Comparison of ENCODE assay signal across 10 cellular contexts in the genomic region with DNA sequence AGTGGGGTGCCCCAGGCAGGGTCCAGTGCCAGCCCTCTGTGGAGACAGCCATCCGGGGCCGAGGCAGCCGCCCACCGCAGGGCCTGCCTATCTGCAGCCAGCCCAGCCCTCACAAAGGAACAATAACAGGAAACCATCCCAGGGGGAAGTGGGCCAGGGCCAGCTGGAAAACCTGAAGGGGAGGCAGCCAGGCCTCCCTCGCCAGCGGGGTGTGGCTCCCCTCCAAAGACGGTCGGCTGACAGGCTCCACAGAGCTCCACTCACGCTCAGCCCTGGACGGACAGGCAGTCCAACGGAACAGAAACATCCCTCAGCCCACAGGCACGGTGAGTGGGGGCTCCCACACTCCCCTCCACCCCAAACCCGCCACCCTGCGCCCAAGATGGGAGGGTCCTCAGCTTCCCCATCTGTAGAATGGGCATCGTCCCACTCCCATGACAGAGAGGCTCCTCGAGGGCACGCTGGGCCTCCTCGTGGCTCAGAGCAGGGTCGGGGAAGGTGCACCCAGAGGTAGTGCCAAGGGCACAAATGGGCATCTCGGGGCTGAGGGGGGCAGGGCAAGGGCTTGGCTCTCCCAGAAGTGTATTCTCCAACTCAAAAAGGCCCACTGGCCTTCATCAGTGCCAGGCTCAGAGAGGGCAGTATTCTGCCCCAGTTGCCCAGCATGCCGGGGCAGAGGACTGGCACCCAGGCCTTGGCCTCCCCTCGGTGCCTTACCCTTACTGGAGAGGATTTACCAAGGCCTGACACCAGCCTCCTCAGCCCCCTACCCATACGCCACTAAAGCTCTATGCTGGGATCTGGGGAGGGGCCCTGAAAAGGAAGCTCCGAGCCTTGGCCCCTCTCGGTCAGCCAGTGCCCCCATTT. TPM values are rescaled to one million over a fixed set of nuclear protein-coding genes. Genes with fewer than 3 reads are reported as not detected.
DNase-seq lines count a peak whose midpoint lies in the region; ATAC-seq, FAIRE-seq and TF ChIP-seq lines count a peak whose summit lies in the region.
"Had no signal": no experiment of that assay in that cellular context is flagged by ENCODE, and none has a peak within 500 bp of the region (broad histone marks: within the 10 kb centered on the region; RNA-seq: fewer than 3 reads in every experiment).

Gene CDH5, plus strand, starts transcription at position 259 of the 867 bp plus-strand sequence. CDS start 12,647 bp downstream, outside the sequence.

- H4K5ac ChIP-seq in H1 (ENCODE audit: insufficient read length, low read depth, low read length) = no peak within 1 kb of the TSS

- peak within 1 kb of the TSS; percentile 36 for H4K8ac ChIP-seq in H1 (ENCODE audit: extremely low read depth, insufficient read depth, low read length)

- no peak within 1 kb of the TSS for H3K56ac ChIP-seq in H1 (replicated peaks; ENCODE audit: insufficient read length, low read depth, low read length)

- no peak for TF ChIP-seq RAD21 in H1 (IDR thresholded peaks at IDR 0.05 in 1 of 2, conservative IDR thresholded peaks at IDR 0.05 in 1 of 2; ENCODE audit: low read depth in 2 of 2, low read length in 2 of 2)

- H2BK5ac ChIP-seq in H1 (ENCODE audit: low read depth, low read length) = peak within 1 kb of the TSS; percentile 52; the same call in 1 of the 2 replicates

- H2BK20ac ChIP-seq in H1 (ENCODE audit: low read length) = no peak within 1 kb of the TSS

- POLR2A ChIA-PET in PC-9 (lab: Charles Lee; ENCODE audit: unreplicated experiment) = no interaction called here
- POLR2A ChIA-PET in H1 (lab: Charles Lee; ENCODE audit: partially characterized antibody) = no interaction called here

- no peaks in the 10 kb centered on the region for H3K79me1 ChIP-seq in H1 (ENCODE audit: low read depth, low read length)

- no peak within 1 kb of the TSS for H3K23ac ChIP-seq in H1 (ENCODE audit: insufficient read length)

- DNase-seq in PC-9 (no peak), H1 (ENCODE audit: low read depth in 1 of 2, low spot score in 2 of 2) (no peak), lower lobe of right lung (peak; percentile 69), CD14-positive monocyte (ENCODE audit: low spot score) (no peak), mesothelial cell of epicardium (ENCODE audit: low spot score in 2 of 2, unreplicated experiment in 2 of 2) (no peak), GF-D8 (lab: John Stamatoyannopoulos, UW) (no peak)
- DNase-seq: activated gamma-delta T cell treated with Interleukin-2 at 50 U/mL for 16 hours, H9 had no signal

- CTCF ChIA-PET in PC-9 (lab: Charles Lee) (interaction anchor here (1.3 kb wide), 1 partner anchor 9 kb away, joined by 6 read pairs; no protein-coding TSS in a partner anchor), H1 (lab: Charles Lee; ENCODE audit: partially characterized antibody) (interaction anchor here (0.6 to 8.6 kb wide), 10 partner anchors 9 to 121 kb away, joined by 3 to 106 read pairs (median 4); no protein-coding TSS in a partner anchor)

- H3K18ac ChIP-seq in H1 (ENCODE audit: extremely low read depth, low read length) = peak within 1 kb of the TSS; percentile 38

- H3K4me1 Mint-ChIP-seq in CD14-positive monocyte = peaks cover 78% of the 10 kb centered on the region
- peaks cover 22% of the 10 kb centered on the region for H3K4me1 Mint-ChIP-seq in mesothelial cell of epicardium

- no peak within 1 kb of the TSS for H3K4me3 Mint-ChIP-seq in CD14-positive monocyte
- H3K4me3 Mint-ChIP-seq in mesothelial cell of epicardium = no peak within 1 kb of the TSS

- peak within 1 kb of the TSS; percentile 46 for H4K91ac ChIP-seq in H1 (replicated peaks; ENCODE audit: insufficient read length, low read length)

- H2BK120ac ChIP-seq in H1 (replicated peaks; ENCODE audit: low read depth, low read length) = peak within 1 kb of the TSS; percentile 27

- H3K36me3 ChIP-seq in PC-9 (ENCODE audit: low read depth) = no peaks in the 10 kb centered on the region
- H3K36me3 ChIP-seq in H1 (ENCODE audit: control insufficient read depth in 2 of 4, insufficient read depth in 4 of 4, low read length in 3 of 4) = no peaks in the 10 kb centered on the region
- H3K36me3 ChIP-seq in lower lobe of right lung = no peaks in the 10 kb centered on the region
- H3K36me3 ChIP-seq in thymus (ENCODE audit: control insufficient read depth, insufficient read depth) = no peaks in the 10 kb centered on the region

- H4K20me1 ChIP-seq in PC-9 (ENCODE audit: insufficient read depth) = no peaks in the 10 kb centered on the region
- no peaks in the 10 kb centered on the region for H4K20me1 ChIP-seq in H1 (replicated peaks in 1 of 2; ENCODE audit: control insufficient read depth in 1 of 2, insufficient read depth in 2 of 2, low read length in 2 of 2)

- H3K27ac ChIP-seq in PC-9 = peak within 1 kb of the TSS; percentile 77
- no peak within 1 kb of the TSS for H3K27ac ChIP-seq in H1 (ENCODE audit: low read depth, low read length)
- peak within 1 kb of the TSS; percentile 84 for H3K27ac ChIP-seq in lower lobe of right lung
- peak within 1 kb of the TSS; percentile 33 for H3K27ac ChIP-seq in thymus (ENCODE audit: low read depth)

- H3K27ac Mint-ChIP-seq in CD14-positive monocyte (peak within 1 kb of the TSS in 3 of 7 donors; percentile 4 to 41 (median 24)), mesothelial cell of epicardium (no peak within 1 kb of the TSS)

- H3K27me3 ChIP-seq in PC-9 (ENCODE audit: insufficient read depth, low read depth) = no peaks in the 10 kb centered on the region
- no peaks in the 10 kb centered on the region for H3K27me3 ChIP-seq in H1 (replicated peaks in 1 of 4; ENCODE audit: control insufficient read depth in 3 of 4, extremely low read depth in 1 of 4, insufficient read depth in 3 of 4, low read length in 3 of 4)
- peaks cover 5% of the 10 kb centered on the region for H3K27me3 ChIP-seq in lower lobe of right lung (ENCODE audit: low read depth)
- no peaks in the 10 kb centered on the region for H3K27me3 ChIP-seq in thymus (ENCODE audit: control insufficient read depth, insufficient read depth)

- no peak within 1 kb of the TSS for H3K14ac ChIP-seq in H1 (ENCODE audit: insufficient read length)

- H2AFZ ChIP-seq in PC-9 (no peak within 1 kb of the TSS), H1 (ENCODE audit: low read length) (no peak within 1 kb of the TSS)

- peak; percentile 36 to 39 for ATAC-seq in lower lobe of right lung
- no peak for ATAC-seq in HG03159 (IDR thresholded peaks at IDR 0.05; ENCODE audit: unreplicated experiment)

- peaks cover 16% of the 10 kb centered on the region; the same call in 1 of the 2 replicates for H3F3A ChIP-seq in PC-9 (ENCODE audit: insufficient read depth, low read depth)

- BruUV-seq in PC-9 (replicated peaks; lab: Mats Ljungman, UMichigan) = no TSS peak

- no peaks in the 10 kb centered on the region for H3K9me2 ChIP-seq in PC-9 (ENCODE audit: insufficient read depth)

- H3K4me1 ChIP-seq in PC-9 (replicated peaks; ENCODE audit: insufficient read depth) (peaks cover 76% of the 10 kb centered on the region), H1 (replicated peaks in 1 of 4; ENCODE audit: control insufficient read depth in 3 of 4, insufficient read depth in 4 of 4, low read length in 3 of 4) (peaks cover 2 to 20% (median 14%) of the 10 kb centered on the region in 4 experiments), lower lobe of right lung (peaks cover 57% of the 10 kb centered on the region), thymus (ENCODE audit: control insufficient read depth, insufficient read depth, low read length) (no peaks in the 10 kb centered on the region)

- no peaks in the 10 kb centered on the region for H3K9me3 ChIP-seq in PC-9 (ENCODE audit: insufficient read depth, low read depth)
- H3K9me3 ChIP-seq in H1 (ENCODE audit: insufficient read depth in 2 of 2, low read depth in 1 of 2, low read length in 1 of 2) = no peaks in the 10 kb centered on the region
- no peaks in the 10 kb centered on the region for H3K9me3 ChIP-seq in lower lobe of right lung
- H3K9me3 ChIP-seq in thymus (ENCODE audit: control insufficient read depth) = no peaks in the 10 kb centered on the region

- WGBS in H1 (ENCODE audit: extremely low coverage in 1 of 2, insufficient coverage in 1 of 2, insufficient read length in 1 of 2, insufficient replicate concordance in 2 of 2, low coverage in 1 of 2, low lambda C conversion rate in 2 of 2, missing lambda C conversion rate in 1 of 2), 2 experiments = 91% methylated on average over 23 of the region's 25 CpGs; no CpG with 5 or more reads in 1 of the 2 experiments
- 86% methylated on average over 25 of the region's 25 CpGs for WGBS in thymus

- no peak for TF ChIP-seq EP300 in H1 (IDR thresholded peaks at IDR 0.05; ENCODE audit: borderline replicate concordance in 1 of 2, low read depth in 2 of 2, low read length in 2 of 2)

- peak within 1 kb of the TSS; percentile 49; the same call in 1 of the 2 replicates for H2AK5ac ChIP-seq in H1 (ENCODE audit: low read depth, low read length)

- H3K36me3 Mint-ChIP-seq in CD14-positive monocyte = no peaks in the 10 kb centered on the region
- H3K36me3 Mint-ChIP-seq in mesothelial cell of epicardium = no peaks in the 10 kb centered on the region

- H3K79me2 ChIP-seq in PC-9 (ENCODE audit: low read depth) (no peaks in the 10 kb centered on the region; the same call in 1 of the 2 replicates), H1 (ENCODE audit: control insufficient read depth in 1 of 2, insufficient read depth in 2 of 2, low read length in 2 of 2) (no peaks in the 10 kb centered on the region)

- H3K4me2 ChIP-seq in PC-9 (peak within 1 kb of the TSS; percentile 71), H1 (ENCODE audit: insufficient read depth in 1 of 2, low read depth in 2 of 2, low read length in 2 of 2) (no peak within 1 kb of the TSS)

- intact Hi-C loops in PC-9 (cut with micrococcal nuclease; ENCODE audit: unreplicated experiment) (no loop called here), lower lobe of right lung (cut with DNase I) (no loop called here), CD14-positive monocyte (cut with micrococcal nuclease) (no loop called here)

- H3K27me3 Mint-ChIP-seq in CD14-positive monocyte (ENCODE audit: low read depth in 3 of 3) (peaks cover 12 to 27% (median 20%) of the 10 kb centered on the region in 3 donors), mesothelial cell of epicardium (ENCODE audit: low read depth) (peaks cover 6% of the 10 kb centered on the region)

- H3K9ac ChIP-seq in H1 (replicated peaks in 1 of 4; ENCODE audit: extremely low read depth in 1 of 4, low read depth in 3 of 4, low read length in 3 of 4) = no peak within 1 kb of the TSS

- FAIRE-seq in H1 (lab: Jason Lieb, UNC) = no peak

- H3K4me3 ChIP-seq in PC-9 (no peak within 1 kb of the TSS), H1 (ENCODE audit: extremely low read depth in 1 of 4, insufficient read depth in 2 of 4, low read depth in 3 of 4, low read length in 4 of 4) (no peak within 1 kb of the TSS), lower lobe of right lung (peak within 1 kb of the TSS; percentile 63), thymus (ENCODE audit: low read length) (no peak within 1 kb of the TSS)

- no peaks in the 10 kb centered on the region for H3K23me2 ChIP-seq in H1 (ENCODE audit: low read depth, low read length)

- H3K4ac ChIP-seq in H1 (replicated peaks; ENCODE audit: insufficient read length, low read depth, low read length) = no peak within 1 kb of the TSS

- TF ChIP-seq POLR2A in H1 (IDR thresholded peaks at IDR 0.05; ENCODE audit: control extremely low read depth in 1 of 2, low read depth in 2 of 2, low read length in 2 of 2) = no peak

- H3K9me3 Mint-ChIP-seq in CD14-positive monocyte = peaks cover 0 to 6% (median 0%) of the 10 kb centered on the region in 7 donors
- no peaks in the 10 kb centered on the region for H3K9me3 Mint-ChIP-seq in mesothelial cell of epicardium
- H3K9me3 Mint-ChIP-seq: H9 had no signal

- TF ChIP-seq CTCF in PC-9 (conservative IDR thresholded peaks at IDR 0.05) (no peak), H1 (IDR thresholded peaks at IDR 0.05; ENCODE audit: control extremely low read depth in 1 of 3, insufficient read depth in 1 of 3, low read depth in 1 of 3, low read length in 3 of 3) (no peak), lower lobe of right lung (IDR thresholded peaks at IDR 0.05) (no peak), CD14-positive monocyte (IDR thresholded peaks at IDR 0.05) (no peak), mesothelial cell of epicardium (IDR thresholded peaks at IDR 0.05; ENCODE audit: unreplicated experiment) (no peak)

- H2BK12ac ChIP-seq in H1 (ENCODE audit: low read depth, low read length) = peak within 1 kb of the TSS; percentile 75; the same call in 1 of the 2 replicates

- peak within 1 kb of the TSS; percentile 29; the same call in 1 of the 2 replicates for H2BK15ac ChIP-seq in H1 (ENCODE audit: low read length)

RNA-seq across cellular contexts. Expression of gene CDH5, which starts in this region (rescaled TPM):
- total RNA-seq in PC-9 (2021) = 2.4 and 3.6 TPM in 2 replicates
- total RNA-seq in H1 (2021; fragmentation: NEBNext Ultra II Directional; extraction: Animal tissue kit (Norgen Biotek cat#: 25700)) = 0.32 and 0.59 TPM in 2 replicates
- polyA plus RNA-seq in H1 (2011; rRNA removed) = 0.20 and 0.32 TPM in 2 replicates
- 0.23 TPM for polyA plus RNA-seq in H1 (2011; cell fraction: cytosol; rRNA removed)
- polyA plus RNA-seq in H1 (2011; cell fraction: nucleus; rRNA removed) = 0.50 TPM
- polyA plus RNA-seq in H1 (2012, experiment 1 of 2) = 0.18 to 0.35 TPM (median 0.30 TPM) in 4 replicates
- 0.16 TPM for polyA plus RNA-seq in H1 (2012, experiment 2 of 2)
- polyA plus RNA-seq in H1 (2013, experiment 1 of 2) = 0.97 TPM
- 0.88 TPM for polyA plus RNA-seq in H1 (2013, experiment 2 of 2)
- polyA minus RNA-seq in H1 (2011; rRNA and poly(A)+ RNA removed) = 0.27 and 0.69 TPM in 2 replicates
- not detected for polyA minus RNA-seq in H1 (2011; cell fraction: cytosol; rRNA and poly(A)+ RNA removed)
- polyA minus RNA-seq in H1 (2011; cell fraction: nucleus; rRNA and poly(A)+ RNA removed) = not detected
- 128 TPM for total RNA-seq in lower lobe of right lung
- 12.0 TPM for polyA plus RNA-seq in thymus
- under 1 TPM in 1 of 2 donors, not detected in 1; 0.22 TPM for polyA plus RNA-seq in CD14-positive monocyte
- total RNA-seq in mesothelial cell of epicardium = 0.09 to 0.27 TPM (median 0.16 TPM) in 3 replicates

Comparison
In these comparisons a context has a peak if more than half of its experiments do, and no peak if none do; other contexts are left out.
1. RNA of gene CDH5 (total RNA-seq): 128 TPM in lower lobe of right lung (single experiment); 2.4 to 3.6 TPM in PC-9, 0.32 to 0.59 TPM in H1 and 0.09 to 0.27 TPM in mesothelial cell of epicardium; every median in the first group is over 10 times any median in the second.